Comparison of ENCODE assay signal across 1 cellular context in the genomic region with DNA sequence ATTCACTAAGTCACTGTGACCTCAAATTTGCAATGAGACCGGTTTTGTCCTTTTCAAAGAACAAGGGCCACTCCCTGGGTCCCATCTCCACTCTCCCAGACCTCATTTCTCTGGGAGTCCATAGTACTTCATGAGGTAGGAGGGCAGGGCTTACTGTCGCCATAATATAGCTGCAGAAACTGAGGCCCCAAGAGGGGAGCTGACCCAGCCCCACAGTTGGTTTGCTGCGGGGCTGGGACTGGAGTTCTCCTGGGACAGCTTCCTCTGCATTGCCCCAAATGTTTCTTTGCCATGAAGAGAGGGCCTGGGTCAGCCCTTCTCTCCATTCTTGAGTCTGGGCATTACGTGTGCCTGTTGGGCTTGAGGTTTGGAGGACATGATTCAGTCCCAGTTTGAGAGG.
TF ChIP-seq lines count a peak whose summit lies in the region.

No MANE protein-coding gene starts in this region.

TF ChIP-seq in H1, 55 proteins besides CTCF, POLR2A, EP300 and RAD21 (continued from another document):
- TF ChIP-seq, protein P1, sequence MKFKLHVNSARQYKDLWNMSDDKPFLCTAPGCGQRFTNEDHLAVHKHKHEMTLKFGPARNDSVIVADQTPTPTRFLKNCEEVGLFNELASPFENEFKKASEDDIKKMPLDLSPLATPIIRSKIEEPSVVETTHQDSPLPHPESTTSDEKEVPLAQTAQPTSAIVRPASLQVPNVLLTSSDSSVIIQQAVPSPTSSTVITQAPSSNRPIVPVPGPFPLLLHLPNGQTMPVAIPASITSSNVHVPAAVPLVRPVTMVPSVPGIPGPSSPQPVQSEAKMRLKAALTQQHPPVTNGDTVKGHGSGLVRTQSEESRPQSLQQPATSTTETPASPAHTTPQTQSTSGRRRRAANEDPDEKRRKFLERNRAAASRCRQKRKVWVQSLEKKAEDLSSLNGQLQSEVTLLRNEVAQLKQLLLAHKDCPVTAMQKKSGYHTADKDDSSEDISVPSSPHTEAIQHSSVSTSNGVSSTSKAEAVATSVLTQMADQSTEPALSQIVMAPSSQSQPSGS (IDR thresholded peaks at IDR 0.05; ENCODE audit: low read length), result no peak
- TF ChIP-seq ZNF274 (IDR thresholded peaks at IDR 0.05; ENCODE audit: borderline replicate concordance, extremely low read depth, low read length) (no peak), GABPA (IDR thresholded peaks at IDR 0.05; ENCODE audit: borderline replicate concordance, insufficient read depth, low read length) (no peak), CEBPB (IDR thresholded peaks at IDR 0.05; ENCODE audit: low read depth, low read length) (no peak), MAFK (IDR thresholded peaks at IDR 0.05; ENCODE audit: low read depth, low read length) (no peak), RXRA (IDR thresholded peaks at IDR 0.05; ENCODE audit: insufficient read depth, low read depth, low read length) (no peak), KDM5A (IDR thresholded peaks at IDR 0.05; ENCODE audit: low read length) (no peak)
TF ChIP-seq in H1: peak in this region for 0.
